9 cellular contexts compared by ENCODE assay signal in genomic region chr13:73090116-73090811, GRCh38.
DNase-seq lines count a peak whose midpoint lies in the region; ATAC-seq lines count a peak whose summit lies in the region.
"Had no signal": no experiment of that assay in that cellular context is flagged by ENCODE, and none has a peak within 500 bp of the region (broad histone marks: within the 10 kb centered on the region; RNA-seq: fewer than 3 reads in every experiment).

No MANE protein-coding gene starts in this region.

- ATAC-seq in HG03571 (IDR thresholded peaks at IDR 0.05; ENCODE audit: unreplicated experiment) (peak; percentile 57), HG03159 (IDR thresholded peaks at IDR 0.05; ENCODE audit: unreplicated experiment) (no peak), HG03469 (IDR thresholded peaks at IDR 0.05; ENCODE audit: unreplicated experiment) (no peak)

- DNase-seq in ELF-1 (ENCODE audit: low read depth, low spot score) (peak; percentile 89), SW480 (ENCODE audit: low spot score) (peak; percentile 100), iPS-NIHi11 (ENCODE audit: low spot score) (peak; percentile 71), anterior cingulate cortex (lab: John Stamatoyannopoulos, UW) (no peak), pons (ENCODE audit: low spot score) (no peak)
- DNase-seq: naive B cell had no signal

Comparison
In these comparisons a context has a peak if more than half of its experiments do, and no peak if none do; other contexts are left out.
1. DNase-seq: peak in ELF-1 (single experiment), SW480 (single experiment) and iPS-NIHi11 (single experiment); none in anterior cingulate cortex (0 of 58) and pons (single experiment).